ENCODE assay signal across 24 cellular contexts in genomic region chr19:37669336-37669963, GRCh38. TPM values are rescaled to one million over a fixed set of nuclear protein-coding genes. Genes with fewer than 3 reads are reported as not detected.
A peak's percentile ranks its signal among the peaks of the same experiment; 100 is the strongest.
DNase-seq lines count a peak whose midpoint lies in the region; ATAC-seq, FAIRE-seq and TF ChIP-seq lines count a peak whose summit lies in the region.
"Had no signal": no experiment of that assay in that cellular context is flagged by ENCODE, and none has a peak within 500 bp of the region (broad histone marks: within the 10 kb centered on the region; RNA-seq: fewer than 3 reads in every experiment).

No MANE protein-coding gene starts in this region.

- TF ChIP-seq RAD21 in HepG2 (CRISPR knock-in tag; IDR thresholded peaks at IDR 0.05): no peak

- TF ChIP-seq POLR2A in HepG2 (IDR thresholded peaks at IDR 0.05; ENCODE audit: insufficient read depth in 1 of 2, low read depth in 2 of 2, low read length in 2 of 2) (no peak), right lobe of liver (IDR thresholded peaks at IDR 0.05) (no peak)

- ATAC-seq in HepG2 (no peak), right lobe of liver (no peak), HG03439 (IDR thresholded peaks at IDR 0.05; ENCODE audit: unreplicated experiment) (no peak), HG03457 (IDR thresholded peaks at IDR 0.05; ENCODE audit: unreplicated experiment) (no peak)
- ATAC-seq in activated naive CD8-positive, alpha-beta T cell treated with anti-CD3 and anti-CD28 coated beads, Interleukin-2, amount 50 U/mL, for 24 hours: no peak

- no peak overlapping the region for H3K9ac ChIP-seq in HepG2 (ENCODE audit: insufficient read depth, low read depth, low read length)
- H3K9ac ChIP-seq in kidney (ENCODE audit: low read length in 2 of 2): no peak overlapping the region

- CTCF ChIA-PET in HepG2 (lab: Yijun Ruan, JAX; ENCODE audit: low intra/inter-chr PET ratio, low total read pairs): no interaction called here

- H3K27me3 ChIP-seq in HepG2 (ENCODE audit: control insufficient read depth in 1 of 2, insufficient read depth in 2 of 2, low read length in 2 of 2) (no peaks in the 10 kb centered on the region), right lobe of liver (no peaks in the 10 kb centered on the region)
- H3K27me3 ChIP-seq: Peyer's patch had no signal

- H3K36me3 ChIP-seq in HepG2 (replicated peaks in 1 of 2; ENCODE audit: control insufficient read depth in 1 of 2, insufficient read depth in 2 of 2, low read length in 2 of 2): no peaks in the 10 kb centered on the region
- H3K36me3 ChIP-seq in right lobe of liver: peaks cover 0 to 1% (median 0%) of the 10 kb centered on the region in 4 donors
- H3K36me3 ChIP-seq in kidney (ENCODE audit: control insufficient read depth in 1 of 2, insufficient read depth in 2 of 2, low read length in 2 of 2): no peaks in the 10 kb centered on the region
- H3K36me3 ChIP-seq: Peyer's patch had no signal

- no peak overlapping the region for H2AFZ ChIP-seq in HepG2 (ENCODE audit: low read length)

- TF ChIP-seq CTCF in HepG2 (CRISPR knock-in tag; IDR thresholded peaks at IDR 0.05): no peak
- TF ChIP-seq CTCF in right lobe of liver (IDR thresholded peaks at IDR 0.05): no peak
- no peak for TF ChIP-seq CTCF in kidney (IDR thresholded peaks at IDR 0.05; ENCODE audit: borderline replicate concordance, extremely low read depth, insufficient read depth)

- no peaks in the 10 kb centered on the region for H4K20me1 ChIP-seq in HepG2 (ENCODE audit: insufficient read depth, low read length)

- FAIRE-seq in HepG2 (lab: Jason Lieb, UNC): no peak
- FAIRE-seq in kidney (lab: Jason Lieb, UNC): no peak
- FAIRE-seq: GM12891 had no signal

- in situ Hi-C loops in HepG2 (cut with HindIII; ENCODE audit: extremely low pct_ligation_motif_present, low pct_unique_long_range_greater_than_20kb): no loop called here

- H3K27ac ChIP-seq in HepG2 (ENCODE audit: extremely low read length, insufficient read depth, low read length) (no peak overlapping the region), right lobe of liver (no peak overlapping the region), kidney (ENCODE audit: low read depth in 2 of 2, low read length in 2 of 2) (no peak overlapping the region)
- H3K27ac ChIP-seq: 22Rv1, Peyer's patch, SK-N-MC had no signal

- no peaks in the 10 kb centered on the region for H3K4me1 Mint-ChIP-seq in activated naive CD8-positive, alpha-beta T cell treated with anti-CD3 and anti-CD28 coated beads, Interleukin-2, amount 50 U/mL, for 24 hours
- H3K4me1 Mint-ChIP-seq: B cell had no signal

- DNase-seq in HepG2 (ENCODE audit: low spot score) (no peak), right lobe of liver (no peak), amniotic epithelial cell (ENCODE audit: low read depth) (peak; percentile 10), kidney (no peak), anterior cingulate cortex (lab: John Stamatoyannopoulos, UW) (no peak)
- no peak for DNase-seq in activated naive CD8-positive, alpha-beta T cell treated with anti-CD3 and anti-CD28 coated beads, Interleukin-2, amount 50 U/mL, for 24 hours
- DNase-seq: COR-L47; DMS153; GOT3; KBM-7; MV-4-11; NCI-H1694 treated with DMSO at 0.1 percent for 48 hours; NCI-H2107; NCI-H510A; NCI-H748 treated with DMSO at 0.1 percent for 48 hours; NK-92 treated with Interleukin-12 subunit alpha and Interleukin-12 subunit beta, amount 100 ng/mL, for 24 hours; Peyer's patch; Right ventricle myocardium superior had no signal

- BruUV-seq in HepG2 (replicated peaks; lab: Mats Ljungman, UMichigan): no TSS peak

- peaks cover 29% of the 10 kb centered on the region for H3K36me3 Mint-ChIP-seq in activated naive CD8-positive, alpha-beta T cell treated with anti-CD3 and anti-CD28 coated beads, Interleukin-2, amount 50 U/mL, for 24 hours (ENCODE audit: low read depth)

- WGBS in HepG2 (ENCODE audit: low lambda C conversion rate): 73% methylated on average over 6 of the region's 6 CpGs
- 88% methylated on average over 6 of the region's 6 CpGs for WGBS in right lobe of liver (ENCODE audit: insufficient coverage, low coverage, low lambda C conversion rate, missing lambda C conversion rate)

- H3K4me3 ChIP-seq in HepG2 (replicated peaks in 1 of 3; ENCODE audit: insufficient read depth in 1 of 3, low read depth in 2 of 3, low read length in 3 of 3) (no peak overlapping the region), right lobe of liver (no peak overlapping the region), kidney (ENCODE audit: low read length in 2 of 2) (peak overlapping the region; percentile 0 to 3)
- H3K4me3 ChIP-seq: Peyer's patch, SK-N-MC had no signal

- H3K9me3 ChIP-seq in HepG2 (ENCODE audit: low read length) (peaks cover 96% of the 10 kb centered on the region), right lobe of liver (peaks cover 0 to 47% (median 19%) of the 10 kb centered on the region in 4 donors), kidney (ENCODE audit: control insufficient read depth in 1 of 2, low read length in 2 of 2) (peaks cover 21 to 53% of the 10 kb centered on the region in 2 donors)

- H3K4me1 ChIP-seq in HepG2 (ENCODE audit: insufficient read depth, low read length) (no peaks in the 10 kb centered on the region), right lobe of liver (no peaks in the 10 kb centered on the region), kidney (ENCODE audit: control insufficient read depth in 1 of 2, insufficient read depth in 1 of 2, low read depth in 1 of 2, low read length in 2 of 2) (no peaks in the 10 kb centered on the region)
- H3K4me1 ChIP-seq: Peyer's patch had no signal

- H3K4me2 ChIP-seq in HepG2 (ENCODE audit: low read depth, low read length): no peak overlapping the region

- H3K27me3 Mint-ChIP-seq in activated naive CD8-positive, alpha-beta T cell treated with anti-CD3 and anti-CD28 coated beads, Interleukin-2, amount 50 U/mL, for 24 hours: no peaks in the 10 kb centered on the region
- H3K27me3 Mint-ChIP-seq: B cell had no signal

- peaks cover 41% of the 10 kb centered on the region for H3K9me3 Mint-ChIP-seq in activated naive CD8-positive, alpha-beta T cell treated with anti-CD3 and anti-CD28 coated beads, Interleukin-2, amount 50 U/mL, for 24 hours

- POLR2A ChIA-PET in HepG2 (lab: Yijun Ruan, JAX): no interaction called here

- intact Hi-C loops in HepG2 (cut with micrococcal nuclease; ENCODE audit: unreplicated experiment) (no loop called here), right lobe of liver (cut with DNase I) (no loop called here), kidney (cut with DNase I) (no loop called here)

- no peak overlapping the region for H3K4me3 Mint-ChIP-seq in activated naive CD8-positive, alpha-beta T cell treated with anti-CD3 and anti-CD28 coated beads, Interleukin-2, amount 50 U/mL, for 24 hours
- H3K4me3 Mint-ChIP-seq: B cell had no signal

- H3K27ac Mint-ChIP-seq in activated naive CD8-positive, alpha-beta T cell treated with anti-CD3 and anti-CD28 coated beads, Interleukin-2, amount 50 U/mL, for 24 hours: no peak overlapping the region
- H3K27ac Mint-ChIP-seq: B cell had no signal

- TF ChIP-seq EP300 in HepG2 (IDR thresholded peaks at IDR 0.05; ENCODE audit: low read depth in 2 of 2, low read length in 2 of 2) (no peak), HepG2 (CRISPR knock-in tag; IDR thresholded peaks at IDR 0.05; ENCODE audit: borderline replicate concordance) (no peak)

- no peaks in the 10 kb centered on the region for H3K79me2 ChIP-seq in HepG2 (ENCODE audit: insufficient read depth, low read length)

RNA-seq across cellular contexts. Expression of gene ZFP30, which starts 14.2 kb away (rescaled TPM):
- total RNA-seq in HepG2 (2016; rRNA removed; fragmentation: Illumina TruSeq; extraction: Trizol): 19.2 and 25.0 TPM in 2 replicates
- 5.0 and 6.9 TPM in 2 replicates for total RNA-seq in HepG2 (2016; cell fraction: cytosol; rRNA removed; fragmentation: Illumina TruSeq; extraction: Trizol; ENCODE audit: low read depth)
- total RNA-seq in HepG2 (2016; cell fraction: insoluble cytoplasmic fraction; rRNA removed; fragmentation: Illumina TruSeq; extraction: Trizol): 20.4 and 24.7 TPM in 2 replicates
- total RNA-seq in HepG2 (2016; cell fraction: membrane; rRNA removed; fragmentation: Illumina TruSeq; extraction: Trizol): 9.3 and 10.1 TPM in 2 replicates
- total RNA-seq in HepG2 (2016; cell fraction: nucleus; rRNA removed; fragmentation: Illumina TruSeq; extraction: Trizol): 18.9 and 23.1 TPM in 2 replicates
- 3.3 and 3.4 TPM in 2 replicates for polyA plus RNA-seq in HepG2 (2011; rRNA removed)
- polyA plus RNA-seq in HepG2 (2011; cell fraction: cytosol; rRNA removed): 0.97 and 1.4 TPM in 2 replicates
- polyA plus RNA-seq in HepG2 (2011; cell fraction: nucleus; rRNA removed): 13.3 and 15.6 TPM in 2 replicates
- polyA plus RNA-seq in HepG2 (2012): 5.4 and 6.5 TPM in 2 replicates
- polyA plus RNA-seq in HepG2 (2016; cell fraction: cytosol; fragmentation: Illumina TruSeq; extraction: Trizol; ENCODE audit: low read depth): 0.42 and 0.70 TPM in 2 replicates
- 5.7 and 8.7 TPM in 2 replicates for polyA plus RNA-seq in HepG2 (2016; cell fraction: insoluble cytoplasmic fraction; fragmentation: Illumina TruSeq; extraction: Trizol; ENCODE audit: low read depth)
- polyA plus RNA-seq in HepG2 (2016; cell fraction: membrane; fragmentation: Illumina TruSeq; extraction: Trizol; ENCODE audit: low read depth): 1.4 and 1.9 TPM in 2 replicates
- polyA plus RNA-seq in HepG2 (2016; cell fraction: nucleus; fragmentation: Illumina TruSeq; extraction: Trizol; ENCODE audit: insufficient read depth, low read depth): 18.3 and 20.6 TPM in 2 replicates
- 4.6 and 5.0 TPM in 2 replicates for polyA minus RNA-seq in HepG2 (2011; rRNA and poly(A)+ RNA removed; ENCODE audit: low replicate concordance)
- 3.5 and 6.7 TPM in 2 replicates for polyA minus RNA-seq in HepG2 (2011; cell fraction: cytosol; rRNA and poly(A)+ RNA removed)
- polyA minus RNA-seq in HepG2 (2011; cell fraction: nucleus; rRNA and poly(A)+ RNA removed): 24.5 and 26.3 TPM in 2 replicates
- total RNA-seq in right lobe of liver: 1 to 10 TPM; 2.9 to 5.0 (median 4.0) TPM
- total RNA-seq in kidney: 15.5 TPM
- polyA plus RNA-seq in kidney (ENCODE audit: insufficient read depth, low read depth, low replicate concordance): 3.0 TPM

RNA-seq across cellular contexts. Expression of gene ZNF607, which starts 50.1 kb away (rescaled TPM):
- 8.3 and 11.3 TPM in 2 replicates for total RNA-seq in HepG2 (2016; rRNA removed; fragmentation: Illumina TruSeq; extraction: Trizol)
- 1.0 and 1.2 TPM in 2 replicates for total RNA-seq in HepG2 (2016; cell fraction: cytosol; rRNA removed; fragmentation: Illumina TruSeq; extraction: Trizol; ENCODE audit: low read depth)
- total RNA-seq in HepG2 (2016; cell fraction: insoluble cytoplasmic fraction; rRNA removed; fragmentation: Illumina TruSeq; extraction: Trizol): 9.2 and 10.6 TPM in 2 replicates
- 3.5 and 4.4 TPM in 2 replicates for total RNA-seq in HepG2 (2016; cell fraction: membrane; rRNA removed; fragmentation: Illumina TruSeq; extraction: Trizol)
- total RNA-seq in HepG2 (2016; cell fraction: nucleus; rRNA removed; fragmentation: Illumina TruSeq; extraction: Trizol): 8.0 and 8.2 TPM in 2 replicates
- polyA plus RNA-seq in HepG2 (2011; rRNA removed): 3.8 and 4.2 TPM in 2 replicates
- polyA plus RNA-seq in HepG2 (2011; cell fraction: cytosol; rRNA removed): 2.7 and 3.3 TPM in 2 replicates
- polyA plus RNA-seq in HepG2 (2011; cell fraction: nucleus; rRNA removed): 7.0 and 9.5 TPM in 2 replicates
- 4.9 and 5.6 TPM in 2 replicates for polyA plus RNA-seq in HepG2 (2012)
- 0.36 and 0.38 TPM in 2 replicates for polyA plus RNA-seq in HepG2 (2016; cell fraction: cytosol; fragmentation: Illumina TruSeq; extraction: Trizol; ENCODE audit: low read depth)
- 4.2 and 4.9 TPM in 2 replicates for polyA plus RNA-seq in HepG2 (2016; cell fraction: insoluble cytoplasmic fraction; fragmentation: Illumina TruSeq; extraction: Trizol; ENCODE audit: low read depth)
- polyA plus RNA-seq in HepG2 (2016; cell fraction: membrane; fragmentation: Illumina TruSeq; extraction: Trizol; ENCODE audit: low read depth): 0.96 and 1.2 TPM in 2 replicates
- 11.0 and 11.1 TPM in 2 replicates for polyA plus RNA-seq in HepG2 (2016; cell fraction: nucleus; fragmentation: Illumina TruSeq; extraction: Trizol; ENCODE audit: insufficient read depth, low read depth)
- 5.1 and 5.8 TPM in 2 replicates for polyA minus RNA-seq in HepG2 (2011; rRNA and poly(A)+ RNA removed; ENCODE audit: low replicate concordance)
- 2.3 and 3.2 TPM in 2 replicates for polyA minus RNA-seq in HepG2 (2011; cell fraction: cytosol; rRNA and poly(A)+ RNA removed)
- polyA minus RNA-seq in HepG2 (2011; cell fraction: nucleus; rRNA and poly(A)+ RNA removed): 5.3 and 8.1 TPM in 2 replicates
- total RNA-seq in right lobe of liver: 1 to 10 TPM in 1 of 6 experiments, under 1 TPM in 5; 0.37 to 1.9 (median 0.79) TPM
- total RNA-seq in kidney: 9.9 TPM
- polyA plus RNA-seq in kidney (ENCODE audit: insufficient read depth, low read depth, low replicate concordance): 4.0 TPM

Comparison
In these comparisons a context has a peak if more than half of its experiments do, and no peak if none do; other contexts are left out.
1. H3K4me3 ChIP-seq: peak in kidney (2 of 2); none in HepG2 (0 of 3) and right lobe of liver (0 of 3).